Comparison of ENCODE assay signal across 16 cellular contexts in genomic region chr2:144426355-144426754, GRCh38.
DNase-seq lines count a peak whose midpoint lies in the region; ATAC-seq and TF ChIP-seq lines count a peak whose summit lies in the region.
"Had no signal": no experiment of that assay in that cellular context is flagged by ENCODE, and none has a peak within 500 bp of the region (broad histone marks: within the 10 kb centered on the region; RNA-seq: fewer than 3 reads in every experiment).

No MANE protein-coding gene starts in this region.

- DNase-seq in CD14-positive monocyte (ENCODE audit: low spot score) (no peak), NOMO-1 treated with dmso at 0.1 percent for 144 hours (lab: John Stamatoyannopoulos, UW; ENCODE audit: unreplicated experiment) (peak; percentile 9), spleen (no peak), UCSD-AML1 (lab: John Stamatoyannopoulos, UW; ENCODE audit: unreplicated experiment) (no peak), BE2C (no peak), NCI-H69 (lab: John Stamatoyannopoulos, UW) (no peak)
- DNase-seq: activated naive CD4-positive, alpha-beta T cell treated with anti-CD3 and anti-CD28 coated beads, Interleukin-2, amount 10 ng/mL, durations not matched to agents 7 days and 5 days; CD8-positive, alpha-beta memory T cell; GOT3; NCI-H1930; NCI-H82; stimulated activated CD8-positive, alpha-beta memory T cell treated with anti-CD3 and anti-CD28 coated beads, Interleukin-4, amount 100 ng/mL, for 48 hours had no signal

- WGBS in spleen, 5 donors = 10 to 44% (median 30%) methylated on average over 1 of the region's 1 CpG

- no peak for TF ChIP-seq CTCF in CD14-positive monocyte (IDR thresholded peaks at IDR 0.05)
- TF ChIP-seq CTCF in spleen (IDR thresholded peaks at IDR 0.05 in 8 of 11, conservative IDR thresholded peaks at IDR 0.05 in 3 of 11) = no peak
- TF ChIP-seq CTCF in BE2C (IDR thresholded peaks at IDR 0.05; ENCODE audit: low read depth, low read length) = no peak

- intact Hi-C loops in CD14-positive monocyte (cut with micrococcal nuclease) = no loop called here
- intact Hi-C loops in spleen (cut with DNase I; ENCODE audit: low total_unique reads) = no loop called here

- TF ChIP-seq POLR2A in spleen (IDR thresholded peaks at IDR 0.05) = no peak

- H3K9me3 Mint-ChIP-seq in CD14-positive monocyte = no peaks in the 10 kb centered on the region
- H3K9me3 Mint-ChIP-seq: activated naive CD4-positive, alpha-beta T cell treated with anti-CD3 and anti-CD28 coated beads, Interleukin-2, amount 10 ng/mL, durations not matched to agents 7 days and 5 days; CD8-positive, alpha-beta memory T cell had no signal

- H3K36me3 ChIP-seq in spleen = peaks cover 0 to 67% (median 16%) of the 10 kb centered on the region in 6 donors
- H3K36me3 ChIP-seq in BE2C = peaks cover 3% of the 10 kb centered on the region
- H3K36me3 ChIP-seq: cardiac muscle cell had no signal

- peak overlapping the region; percentile 79 to 93 (median 88) for H3K27ac Mint-ChIP-seq in CD14-positive monocyte
- H3K27ac Mint-ChIP-seq: activated naive CD4-positive, alpha-beta T cell treated with anti-CD3 and anti-CD28 coated beads, Interleukin-2, amount 10 ng/mL, durations not matched to agents 7 days and 5 days had no signal

- H3K27ac ChIP-seq in layer of hippocampus (ENCODE audit: low read depth, low read length) (peak overlapping the region; percentile 91), spleen (peak overlapping the region; percentile 44 to 86 (median 82))
- H3K27ac ChIP-seq: parathyroid adenoma had no signal

- H3K4me1 ChIP-seq in spleen (peaks cover 29 to 93% (median 72%) of the 10 kb centered on the region in 6 donors), BE2C (no peaks in the 10 kb centered on the region)
- H3K4me1 ChIP-seq: parathyroid adenoma had no signal

- H3K9me3 ChIP-seq in spleen (no peaks in the 10 kb centered on the region), BE2C (no peaks in the 10 kb centered on the region)

- peaks cover 61 to 68% of the 10 kb centered on the region in 2 donors for H3K36me3 Mint-ChIP-seq in CD14-positive monocyte
- H3K36me3 Mint-ChIP-seq: activated naive CD4-positive, alpha-beta T cell treated with anti-CD3 and anti-CD28 coated beads, Interleukin-2, amount 10 ng/mL, durations not matched to agents 7 days and 5 days had no signal

- no peaks in the 10 kb centered on the region for H3K27me3 ChIP-seq in layer of hippocampus (ENCODE audit: control insufficient read depth, insufficient read depth, low read length)
- H3K27me3 ChIP-seq in spleen (replicated peaks in 1 of 7) = no peaks in the 10 kb centered on the region
- no peaks in the 10 kb centered on the region for H3K27me3 ChIP-seq in BE2C
- H3K27me3 ChIP-seq: cardiac muscle cell had no signal

- peaks cover 59% of the 10 kb centered on the region for H3K4me1 Mint-ChIP-seq in CD14-positive monocyte
- H3K4me1 Mint-ChIP-seq: activated naive CD4-positive, alpha-beta T cell treated with anti-CD3 and anti-CD28 coated beads, Interleukin-2, amount 10 ng/mL, durations not matched to agents 7 days and 5 days had no signal

- H3K27me3 Mint-ChIP-seq in CD14-positive monocyte (ENCODE audit: low read depth in 3 of 3) = no peaks in the 10 kb centered on the region
- H3K27me3 Mint-ChIP-seq: activated naive CD4-positive, alpha-beta T cell treated with anti-CD3 and anti-CD28 coated beads, Interleukin-2, amount 10 ng/mL, durations not matched to agents 7 days and 5 days; CD8-positive, alpha-beta memory T cell had no signal

- H3K4me3 ChIP-seq in spleen = no peak overlapping the region
- no peak overlapping the region for H3K4me3 ChIP-seq in BE2C (ENCODE audit: low read depth, low read length)
- H3K4me3 ChIP-seq: cardiac muscle cell had no signal

- H3K4me3 Mint-ChIP-seq in CD14-positive monocyte = peak overlapping the region in 1 of 2 donors; percentile 20
- H3K4me3 Mint-ChIP-seq: activated naive CD4-positive, alpha-beta T cell treated with anti-CD3 and anti-CD28 coated beads, Interleukin-2, amount 10 ng/mL, durations not matched to agents 7 days and 5 days; CD8-positive, alpha-beta memory T cell had no signal

- no peak for ATAC-seq in HG02623 (IDR thresholded peaks at IDR 0.05; ENCODE audit: unreplicated experiment)
